18 cellular contexts compared by ENCODE assay signal in genomic region chr17:15250459-15250858, GRCh38. TPM values are rescaled to one million over a fixed set of nuclear protein-coding genes. Genes with fewer than 3 reads are reported as not detected.
"Had no signal": no experiment of that assay in that cellular context is flagged by ENCODE, and none has a peak within 500 bp of the region (broad histone marks: within the 10 kb centered on the region; RNA-seq: fewer than 3 reads in every experiment).

No MANE protein-coding gene starts in this region.

- H3K36me3 ChIP-seq: colonic mucosa, neural progenitor cell, pancreas had no signal

- H3K36me3 Mint-ChIP-seq: memory B cell, naive B cell had no signal

- H3K27me3 ChIP-seq: brain microvascular endothelial cell, colonic mucosa, neural progenitor cell, pancreas had no signal

- H3K4me1 ChIP-seq: colonic mucosa, neural progenitor cell, pancreas had no signal

- H3K27ac Mint-ChIP-seq: activated CD4-positive, alpha-beta T cell treated with anti-CD3 and anti-CD28 coated beads, Interleukin-2, amount 10 ng/mL, durations not matched to agents 7 days and 5 days; activated naive CD4-positive, alpha-beta T cell treated with anti-CD3 and anti-CD28 coated beads for 36 hours; memory B cell; naive B cell; neural progenitor cell had no signal

- H3K27ac ChIP-seq: brain microvascular endothelial cell, neural progenitor cell had no signal

- H3K4me1 Mint-ChIP-seq: activated CD4-positive, alpha-beta T cell treated with anti-CD3 and anti-CD28 coated beads, Interleukin-2, amount 10 ng/mL, durations not matched to agents 7 days and 5 days; central memory CD8-positive, alpha-beta T cell; naive B cell had no signal

- ATAC-seq: activated T-cell treated with anti-CD3 and anti-CD28 coated beads, Interleukin-2, amount 50 U/mL, for 4 hours; left ventricle myocardium superior had no signal

- H3K4me3 Mint-ChIP-seq: activated CD4-positive, alpha-beta T cell treated with anti-CD3 and anti-CD28 coated beads, Interleukin-2, amount 10 ng/mL, durations not matched to agents 7 days and 5 days; activated naive CD4-positive, alpha-beta T cell treated with anti-CD3 and anti-CD28 coated beads for 36 hours; activated T-cell treated with anti-CD3 and anti-CD28 coated beads, Interleukin-2, amount 50 U/mL, for 4 hours; central memory CD8-positive, alpha-beta T cell; memory B cell; naive B cell; neural progenitor cell had no signal

- H3K4me3 ChIP-seq: colonic mucosa, neural progenitor cell, pancreas had no signal

- DNase-seq: activated CD4-positive, alpha-beta T cell treated with anti-CD3 and anti-CD28 coated beads, Interleukin-2, amount 10 ng/mL, durations not matched to agents 7 days and 5 days; activated CD8-positive, alpha-beta memory T cell treated with anti-CD3 and anti-CD28 coated beads, Interleukin-2, amount 50 U/mL, for 4 hours; activated naive CD4-positive, alpha-beta T cell treated with anti-CD3 and anti-CD28 coated beads for 36 hours; activated T-cell treated with anti-CD3 and anti-CD28 coated beads, Interleukin-2, amount 50 U/mL, for 4 hours; anterior cingulate cortex; brain microvascular endothelial cell; colonic mucosa; left ventricle myocardium superior; naive B cell; pancreas; retina; stimulated activated CD4-positive, alpha-beta T cell treated with anti-CD3 and anti-CD28 coated beads, Interleukin-2, amount 100 ng/mL, for 24 hours; stimulated activated naive CD4-positive, alpha-beta T cell treated with Interleukin-2 at 50 U/mL for 16 hours; T1000 had no signal

- H3K9me3 Mint-ChIP-seq: activated CD4-positive, alpha-beta T cell treated with anti-CD3 and anti-CD28 coated beads, Interleukin-2, amount 10 ng/mL, durations not matched to agents 7 days and 5 days; activated naive CD4-positive, alpha-beta T cell treated with anti-CD3 and anti-CD28 coated beads for 36 hours; activated T-cell treated with anti-CD3 and anti-CD28 coated beads, Interleukin-2, amount 50 U/mL, for 4 hours; central memory CD8-positive, alpha-beta T cell; memory B cell had no signal

- H3K9me3 ChIP-seq: colonic mucosa, pancreas had no signal

- H3K27me3 Mint-ChIP-seq: activated CD4-positive, alpha-beta T cell treated with anti-CD3 and anti-CD28 coated beads, Interleukin-2, amount 10 ng/mL, durations not matched to agents 7 days and 5 days had no signal

RNA-seq across cellular contexts. Expression of gene PMP22, which starts 14.7 kb away (rescaled TPM):
- total RNA-seq: activated CD4-positive, alpha-beta T cell treated with anti-CD3 and anti-CD28 coated beads, Interleukin-2, amount 10 ng/mL, durations not matched to agents 7 days and 5 days; T-helper 1 cell treated with Interleukin-12 subunit alpha and Interleukin-12 subunit beta and Interleukin-4 antibody, amounts not matched to agents 30 ng/mL and 1 ng/mL, for 36 hours had no signal
